In genomic region chr21:35291963-35292627, GRCh38 we compare ENCODE assay signal across 17 cellular contexts.
DNase-seq lines count a peak whose midpoint lies in the region; TF ChIP-seq lines count a peak whose summit lies in the region.
"Had no signal": no experiment of that assay in that cellular context is flagged by ENCODE, and none has a peak within 500 bp of the region (broad histone marks: within the 10 kb centered on the region; RNA-seq: fewer than 3 reads in every experiment).

No MANE protein-coding gene starts in this region.

- intact Hi-C loops in mammary epithelial cell (cut with micrococcal nuclease) (no loop called here), sigmoid colon (cut with DNase I) (no loop called here)

- in situ Hi-C loops in mammary epithelial cell (cut with MboI; ENCODE audit: low sequenced_read_pairs in 2 of 2) = no loop called here

- H3K9me3 ChIP-seq in SU-DHL-6 (ENCODE audit: insufficient read depth, low read length) (0 out of 2 replicates have a peak, but pooled peaks cover 3% of the 10 kb centered on the region), mammary epithelial cell (replicated peaks; ENCODE audit: insufficient read depth, low read length) (peaks cover 6% of the 10 kb centered on the region), sigmoid colon (no peaks in the 10 kb centered on the region)
- H3K9me3 ChIP-seq: body of pancreas had no signal

- H3K79me2 ChIP-seq in SU-DHL-6 (ENCODE audit: insufficient read depth, low read length) = no peaks in the 10 kb centered on the region
- no peaks in the 10 kb centered on the region for H3K79me2 ChIP-seq in mammary epithelial cell (ENCODE audit: insufficient read depth, low read length)

- no peaks in the 10 kb centered on the region for H3K27me3 ChIP-seq in SU-DHL-6 (ENCODE audit: low read length)
- no peaks in the 10 kb centered on the region for H3K27me3 ChIP-seq in mammary epithelial cell (ENCODE audit: insufficient read depth, low read length)
- no peaks in the 10 kb centered on the region for H3K27me3 ChIP-seq in sigmoid colon
- H3K27me3 ChIP-seq: body of pancreas, Peyer's patch, upper lobe of left lung had no signal

- H3F3A ChIP-seq in SU-DHL-6 (ENCODE audit: insufficient read depth) = no peaks in the 10 kb centered on the region

- CTCF ChIA-PET in mammary epithelial cell (lab: Charles Lee; ENCODE audit: low non-redundant PET) = no interaction called here

- H4K20me1 ChIP-seq in SU-DHL-6 (ENCODE audit: low read depth, low read length) (no peaks in the 10 kb centered on the region), mammary epithelial cell (ENCODE audit: insufficient read depth, low read length) (no peaks in the 10 kb centered on the region)

- DNase-seq in AG10803 (ENCODE audit: low read depth) (peak; percentile 15), HCEC 1CT (peak; percentile 3), iris pigment epithelial cell (ENCODE audit: low read depth) (peak; percentile 76), mammary epithelial cell (no peak), sigmoid colon (no peak), GM10266 (ENCODE audit: extremely low spot score) (no peak), midbrain (lab: John Stamatoyannopoulos, UW) (no peak)
- DNase-seq: activated CD4-positive, alpha-beta T cell treated with anti-CD3 and anti-CD28 coated beads for 4 hours; activated T-cell treated with anti-CD3 and anti-CD28 coated beads, Interleukin-2, amount 50 U/mL, for 48 hours; AML-193; body of pancreas; effector CD8-positive, alpha-beta T cell; left cardiac atrium; Peyer's patch; T-helper 2 cell; upper lobe of left lung had no signal

- no peaks in the 10 kb centered on the region for H3K36me3 ChIP-seq in SU-DHL-6 (ENCODE audit: low read length)
- H3K36me3 ChIP-seq in mammary epithelial cell (ENCODE audit: insufficient read depth, low read length) = no peaks in the 10 kb centered on the region
- no peaks in the 10 kb centered on the region for H3K36me3 ChIP-seq in sigmoid colon
- H3K36me3 ChIP-seq: Peyer's patch, upper lobe of left lung had no signal

- H3K27ac ChIP-seq in SU-DHL-6 (ENCODE audit: low read depth, low read length) (no peak overlapping the region), mammary epithelial cell (ENCODE audit: insufficient read depth, low read depth, low read length) (no peak overlapping the region), sigmoid colon (no peak overlapping the region)
- H3K27ac ChIP-seq: body of pancreas, Peyer's patch, upper lobe of left lung had no signal

- no peak overlapping the region for H2AFZ ChIP-seq in SU-DHL-6 (ENCODE audit: low read depth, low read length, severe bottlenecking)
- H2AFZ ChIP-seq in mammary epithelial cell (ENCODE audit: low read depth, low read length) = no peak overlapping the region

- H3K4me2 ChIP-seq in SU-DHL-6 (ENCODE audit: low read depth, low read length, poor library complexity, severe bottlenecking) (peak overlapping the region; percentile 17), mammary epithelial cell (ENCODE audit: insufficient read depth, low read depth, low read length) (no peak overlapping the region)

- H3K4me1 ChIP-seq in mammary epithelial cell (ENCODE audit: insufficient read depth, low read length) (peaks cover 19% of the 10 kb centered on the region), sigmoid colon (peaks cover 0 to 22% (median 16%) of the 10 kb centered on the region in 4 donors)
- H3K4me1 ChIP-seq: Peyer's patch, upper lobe of left lung had no signal

- WGBS in mammary epithelial cell (ENCODE audit: low coverage, missing lambda C conversion rate) = 82% methylated on average over 3 of the region's 3 CpGs
- 70 to 92% methylated on average over 3 of the region's 3 CpGs for WGBS in sigmoid colon, 2 donors

- TF ChIP-seq EP300 in sigmoid colon (IDR thresholded peaks at IDR 0.05) = no peak

- H3K4me3 ChIP-seq in AG10803 (ENCODE audit: low read length) = no peak overlapping the region
- H3K4me3 ChIP-seq in SU-DHL-6 (ENCODE audit: insufficient read depth, low read length, poor library complexity, severe bottlenecking) = no peak overlapping the region
- no peak overlapping the region for H3K4me3 ChIP-seq in mammary epithelial cell (replicated peaks in 1 of 3; ENCODE audit: insufficient read depth in 1 of 3, low read depth in 2 of 3, low read length in 3 of 3)
- H3K4me3 ChIP-seq in sigmoid colon = no peak overlapping the region
- H3K4me3 ChIP-seq: body of pancreas, Peyer's patch, upper lobe of left lung had no signal

- no peaks in the 10 kb centered on the region for H3K9me2 ChIP-seq in SU-DHL-6 (replicated peaks; ENCODE audit: insufficient read depth, low read length)

- no TSS peak for BruUV-seq in mammary epithelial cell (replicated peaks; lab: Mats Ljungman, UMichigan)

- H3K9ac ChIP-seq in SU-DHL-6 (ENCODE audit: low read length) (no peak overlapping the region), mammary epithelial cell (ENCODE audit: insufficient read depth, low read length) (no peak overlapping the region)

- TF ChIP-seq CTCF in AG10803 (conservative IDR thresholded peaks at IDR 0.05; ENCODE audit: low read length) = no peak
- TF ChIP-seq CTCF in SU-DHL-6 (IDR thresholded peaks at IDR 0.05; ENCODE audit: insufficient read depth, low read length, poor library complexity, severe bottlenecking) = no peak
- TF ChIP-seq CTCF in mammary epithelial cell (conservative IDR thresholded peaks at IDR 0.05 in 1 of 2, IDR thresholded peaks at IDR 0.05 in 1 of 2; ENCODE audit: extremely low read depth in 1 of 2, insufficient read depth in 1 of 2, low read depth in 1 of 2, low read length in 2 of 2) = no peak
- TF ChIP-seq CTCF in sigmoid colon (IDR thresholded peaks at IDR 0.05) = no peak
- TF ChIP-seq CTCF in GM10266 (IDR thresholded peaks at IDR 0.05; ENCODE audit: control insufficient read depth, insufficient read depth, low read depth, missing control alignments) = no peak

- TF ChIP-seq POLR2A in sigmoid colon (IDR thresholded peaks at IDR 0.05) = no peak

- dilution Hi-C loops in mammary epithelial cell (cut with HindIII; ENCODE audit: low sequenced_read_pairs) = loop anchor here (10.0 kb wide), 1 partner anchor 63 kb away; no protein-coding TSS in a partner anchor

Comparison
In these comparisons a context has a peak if more than half of its experiments do, and no peak if none do; other contexts are left out.
1. DNase-seq: peak in AG10803 (single experiment), HCEC 1CT (single experiment) and iris pigment epithelial cell (single experiment); none in mammary epithelial cell (single experiment), sigmoid colon (single experiment), GM10266 (single experiment) and midbrain (single experiment).